In the genomic region with DNA sequence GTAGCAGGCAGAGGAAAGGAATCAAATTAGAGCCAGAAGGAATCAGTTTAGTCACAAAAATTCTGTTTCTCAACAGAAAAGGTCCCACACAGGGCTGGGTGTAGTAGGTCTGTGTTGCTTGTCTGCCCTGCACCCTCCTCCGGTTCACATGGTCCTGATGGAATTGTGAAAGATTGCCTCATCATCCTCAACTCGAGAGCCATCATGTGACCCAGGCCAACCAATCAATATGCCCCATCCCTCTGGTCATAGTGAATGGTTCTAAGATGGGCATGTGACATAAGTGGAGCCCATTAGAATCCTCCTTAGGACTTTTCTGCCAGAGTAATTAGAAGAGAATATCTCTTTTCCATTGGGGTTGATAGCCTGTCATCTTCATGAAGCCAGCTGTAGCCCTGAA, we compare ENCODE assay signal across 19 cellular contexts.
"Had no signal": no experiment of that assay in that cellular context is flagged by ENCODE, and none has a peak within 500 bp of the region (broad histone marks: within the 10 kb centered on the region; RNA-seq: fewer than 3 reads in every experiment).

No MANE protein-coding gene starts in this region.

- H3K9me3 ChIP-seq: esophagus muscularis mucosa, left ventricle myocardium inferior, psoas muscle, spleen had no signal

- H3K27ac ChIP-seq: dorsolateral prefrontal cortex, esophagus muscularis mucosa, left ventricle myocardium inferior, psoas muscle, spleen had no signal

- ATAC-seq: natural killer cell treated with Interleukin-12 subunit alpha and Interleukin-12 subunit beta and Interleukin-15 and Interleukin-18, amount 100 ng/mL, for 72 hours; psoas muscle; sciatic nerve had no signal

- FAIRE-seq: bronchial epithelial cell, frontal cortex, kidney had no signal

- H3K4me3 ChIP-seq: dorsolateral prefrontal cortex, esophagus muscularis mucosa, left ventricle myocardium inferior, psoas muscle, spleen had no signal

- DNase-seq: activated CD4-positive, alpha-beta T cell treated with anti-CD3 and anti-CD28 coated beads, Interleukin-2, amount 50 U/mL, for 4 hours; activated CD4-positive, CD25-positive, alpha-beta regulatory T cell treated with anti-CD3 and anti-CD28 coated beads, Interleukin-2, amount 50 U/mL, for 72 hours; activated gamma-delta T cell; activated naive CD8-positive, alpha-beta T cell treated with anti-CD3 and anti-CD28 coated beads for 36 hours; activated T-cell treated with anti-CD3 and anti-CD28 coated beads, Interleukin-2, amount 50 U/mL, for 48 hours; aorta; dorsolateral prefrontal cortex; kidney; left ventricle myocardium inferior; occipital lobe; psoas muscle; spleen; stimulated activated CD4-positive, alpha-beta T cell treated with anti-CD3 and anti-CD28 coated beads, Interleukin-1b, Interleukin-23, amount 100 ng/mL, for 48 hours; stimulated activated naive CD4-positive, alpha-beta T cell had no signal

- H3K27me3 ChIP-seq: esophagus muscularis mucosa had no signal

- H3K4me1 ChIP-seq: left ventricle myocardium inferior, psoas muscle, spleen had no signal

- H3K36me3 ChIP-seq: esophagus muscularis mucosa, left ventricle myocardium inferior, spleen had no signal
